In genomic region chr4:99136329-99136728, GRCh38 we compare ENCODE assay signal across 18 cellular contexts. TPM values are rescaled to one million over a fixed set of nuclear protein-coding genes. Genes with fewer than 3 reads are reported as not detected.
DNase-seq lines count a peak whose midpoint lies in the region; ATAC-seq and TF ChIP-seq lines count a peak whose summit lies in the region.
"Had no signal": no experiment of that assay in that cellular context is flagged by ENCODE, and none has a peak within 500 bp of the region (broad histone marks: within the 10 kb centered on the region; RNA-seq: fewer than 3 reads in every experiment).

No MANE protein-coding gene starts in this region.

- no peaks in the 10 kb centered on the region for H3K9me2 ChIP-seq in GM23338 (ENCODE audit: insufficient read depth)

- H3K36me3 ChIP-seq in GM23338 (ENCODE audit: insufficient read depth) (no peaks in the 10 kb centered on the region), right lobe of liver (peaks cover 0 to 76% (median 2%) of the 10 kb centered on the region in 4 donors)
- H3K36me3 ChIP-seq in CD8-positive, alpha-beta memory T cell (ENCODE audit: insufficient read depth, low read length) = no peaks in the 10 kb centered on the region

- H3K27ac ChIP-seq in GM23338 (ENCODE audit: low read depth) = no peak overlapping the region
- peak overlapping the region in 1 of 3 donors; percentile 58 for H3K27ac ChIP-seq in right lobe of liver
- no peak overlapping the region for H3K27ac ChIP-seq in CD8-positive, alpha-beta memory T cell (ENCODE audit: low read depth, low read length)

- H3K4me1 Mint-ChIP-seq in GM23338 = no peaks in the 10 kb centered on the region
- H3K4me1 Mint-ChIP-seq in natural killer cell treated with Interleukin-12 subunit alpha and Interleukin-12 subunit beta and Interleukin-15 and Interleukin-18, amount 100 ng/mL, for 72 hours (ENCODE audit: low read depth in 2 of 2) = no peaks in the 10 kb centered on the region
- H3K4me1 Mint-ChIP-seq in CD8-positive, alpha-beta memory T cell = no peaks in the 10 kb centered on the region
- H3K4me1 Mint-ChIP-seq: CD4-positive, alpha-beta memory T cell had no signal

- no peaks in the 10 kb centered on the region for H4K20me1 ChIP-seq in GM23338 (replicated peaks; ENCODE audit: insufficient read depth)

- H3K9me3 Mint-ChIP-seq in GM23338 = no peaks in the 10 kb centered on the region
- H3K9me3 Mint-ChIP-seq in natural killer cell treated with Interleukin-12 subunit alpha and Interleukin-12 subunit beta and Interleukin-15 and Interleukin-18, amount 100 ng/mL, for 72 hours = no peaks in the 10 kb centered on the region
- no peaks in the 10 kb centered on the region for H3K9me3 Mint-ChIP-seq in CD8-positive, alpha-beta memory T cell
- H3K9me3 Mint-ChIP-seq: CD4-positive, alpha-beta memory T cell had no signal

- H3K4me3 Mint-ChIP-seq in GM23338 = no peak overlapping the region
- no peak overlapping the region for H3K4me3 Mint-ChIP-seq in natural killer cell treated with Interleukin-12 subunit alpha and Interleukin-12 subunit beta and Interleukin-15 and Interleukin-18, amount 100 ng/mL, for 72 hours
- no peak overlapping the region for H3K4me3 Mint-ChIP-seq in CD8-positive, alpha-beta memory T cell
- H3K4me3 Mint-ChIP-seq: CD4-positive, alpha-beta memory T cell had no signal

- DNase-seq in GM23338 (ENCODE audit: low spot score) = peak; percentile 1
- DNase-seq in left lobe of liver (ENCODE audit: low spot score) = no peak
- no peak for DNase-seq in right lobe of liver
- no peak for DNase-seq in natural killer cell treated with Interleukin-12 subunit alpha and Interleukin-12 subunit beta and Interleukin-15 and Interleukin-18, amount 100 ng/mL, for 72 hours (ENCODE audit: low spot score)
- DNase-seq in NCI-H510A (lab: John Stamatoyannopoulos, UW) = no peak
- DNase-seq in CD8-positive, alpha-beta memory T cell = no peak
- DNase-seq: 8988T; C1 segment of cervical spinal cord; CD4-positive, alpha-beta memory T cell; DMS 273 treated with DMSO at 0.1 percent for 48 hours; DMS79; EL; GF-D8; H7; HCEC 1CT had no signal

- H3K36me3 Mint-ChIP-seq in GM23338 (ENCODE audit: low read depth) = no peaks in the 10 kb centered on the region
- H3K36me3 Mint-ChIP-seq in natural killer cell treated with Interleukin-12 subunit alpha and Interleukin-12 subunit beta and Interleukin-15 and Interleukin-18, amount 100 ng/mL, for 72 hours = no peaks in the 10 kb centered on the region
- no peaks in the 10 kb centered on the region for H3K36me3 Mint-ChIP-seq in CD8-positive, alpha-beta memory T cell
- H3K36me3 Mint-ChIP-seq: CD4-positive, alpha-beta memory T cell had no signal

- H3K79me2 ChIP-seq in GM23338 (replicated peaks; ENCODE audit: insufficient read depth) = no peaks in the 10 kb centered on the region

- H3K9me3 ChIP-seq in right lobe of liver = no peaks in the 10 kb centered on the region
- no peaks in the 10 kb centered on the region for H3K9me3 ChIP-seq in CD8-positive, alpha-beta memory T cell (ENCODE audit: low read length)

- CTCF ChIA-PET in CD8-positive, alpha-beta memory T cell (lab: Charles Lee) = no interaction called here

- POLR2A ChIA-PET in CD8-positive, alpha-beta memory T cell (lab: Charles Lee) = no interaction called here

- intact Hi-C loops in right lobe of liver (cut with DNase I) = no loop called here

- H3K27me3 Mint-ChIP-seq in GM23338 (ENCODE audit: insufficient read depth, low read depth, poor library complexity) = no peaks in the 10 kb centered on the region
- H3K27me3 Mint-ChIP-seq in natural killer cell treated with Interleukin-12 subunit alpha and Interleukin-12 subunit beta and Interleukin-15 and Interleukin-18, amount 100 ng/mL, for 72 hours = peaks cover 0 to 6% of the 10 kb centered on the region in 2 donors
- peaks cover 2 to 4% of the 10 kb centered on the region in 2 donors for H3K27me3 Mint-ChIP-seq in CD8-positive, alpha-beta memory T cell

- ATAC-seq in GM23338 = no peak
- ATAC-seq in left lobe of liver = peak; percentile 19
- ATAC-seq in right lobe of liver = peak; percentile 21 to 59 (median 56)
- ATAC-seq in natural killer cell treated with Interleukin-12 subunit alpha and Interleukin-12 subunit beta and Interleukin-15 and Interleukin-18, amount 100 ng/mL, for 72 hours = no peak

- H3F3A ChIP-seq in GM23338 (replicated peaks; ENCODE audit: low read depth) = no peaks in the 10 kb centered on the region

- H3K4me1 ChIP-seq in GM23338 (ENCODE audit: insufficient read depth) = no peaks in the 10 kb centered on the region
- peaks cover 0 to 59% (median 9%) of the 10 kb centered on the region in 4 donors for H3K4me1 ChIP-seq in right lobe of liver
- no peaks in the 10 kb centered on the region for H3K4me1 ChIP-seq in CD8-positive, alpha-beta memory T cell (ENCODE audit: insufficient read depth, low read length)

- TF ChIP-seq POLR2A in right lobe of liver (IDR thresholded peaks at IDR 0.05) = no peak

- H3K4me2 ChIP-seq in GM23338 = no peak overlapping the region

- no peaks in the 10 kb centered on the region for H3K27me3 ChIP-seq in GM23338 (ENCODE audit: insufficient read depth)
- no peaks in the 10 kb centered on the region for H3K27me3 ChIP-seq in right lobe of liver
- no peaks in the 10 kb centered on the region for H3K27me3 ChIP-seq in CD8-positive, alpha-beta memory T cell (ENCODE audit: insufficient read depth, low read length, poor library complexity, severe bottlenecking)

- no peak overlapping the region for H2AFZ ChIP-seq in GM23338

- H3K27ac Mint-ChIP-seq in GM23338 = no peak overlapping the region
- H3K27ac Mint-ChIP-seq in natural killer cell treated with Interleukin-12 subunit alpha and Interleukin-12 subunit beta and Interleukin-15 and Interleukin-18, amount 100 ng/mL, for 72 hours = no peak overlapping the region
- H3K27ac Mint-ChIP-seq in CD8-positive, alpha-beta memory T cell = no peak overlapping the region
- H3K27ac Mint-ChIP-seq: CD4-positive, alpha-beta memory T cell had no signal

- H3K4me3 ChIP-seq in GM23338 = no peak overlapping the region
- H3K4me3 ChIP-seq in right lobe of liver = no peak overlapping the region
- no peak overlapping the region for H3K4me3 ChIP-seq in CD8-positive, alpha-beta memory T cell (ENCODE audit: low read length)

- no peak for TF ChIP-seq CTCF in GM23338 (conservative IDR thresholded peaks at IDR 0.05; ENCODE audit: low read depth in 2 of 2)
- no peak for TF ChIP-seq CTCF in right lobe of liver (IDR thresholded peaks at IDR 0.05)

TF ChIP-seq in GM23338, 12 proteins besides CTCF, POLR2A, EP300 and RAD21:
- TF ChIP-seq EZH2 (IDR thresholded peaks at IDR 0.05; ENCODE audit: low read depth, unreplicated experiment) (no peak), JUNB (IDR thresholded peaks at IDR 0.05; ENCODE audit: unreplicated experiment) (no peak), ZNF114 (CRISPR knock-in tag; IDR thresholded peaks at IDR 0.05) (no peak), ETS1 (IDR thresholded peaks at IDR 0.05) (no peak), REST (IDR thresholded peaks at IDR 0.05; ENCODE audit: unreplicated experiment) (no peak), STAT1 (IDR thresholded peaks at IDR 0.05; ENCODE audit: unreplicated experiment) (no peak)
TF ChIP-seq in GM23338: peak in this region for 0.

RNA-seq across cellular contexts. Expression of gene ADH4, which starts 7.8 kb away (rescaled TPM):
- not detected in 2 replicates for total RNA-seq in GM23338 (2014; rRNA removed; shearing (Covaris generic))
- 0.47 TPM in 1 of 2 replicates, not detected in the other for polyA plus RNA-seq in GM23338 (2016; fragmentation: Nextera tagmentation; extraction: Ambion mirVana)
- 689 TPM for total RNA-seq in left lobe of liver
- 100 to 1,000 TPM; 133 to 957 (median 467) TPM for total RNA-seq in right lobe of liver
- not detected for total RNA-seq in natural killer cell treated with Interleukin-12 subunit alpha and Interleukin-12 subunit beta and Interleukin-15 and Interleukin-18, amount 100 ng/mL, for 72 hours
- not detected for total RNA-seq in CD8-positive, alpha-beta memory T cell
- not detected for polyA plus RNA-seq in CD8-positive, alpha-beta memory T cell
- total RNA-seq: A673; CD4-positive, alpha-beta memory T cell; H1 had no signal
- polyA plus RNA-seq: BJ; CD4-positive, alpha-beta memory T cell; H1 had no signal

RNA-seq across cellular contexts. Expression of gene ADH5, which starts 47.7 kb away (rescaled TPM):
- total RNA-seq in GM23338 (2014; rRNA removed; shearing (Covaris generic)) = 224 and 227 TPM in 2 replicates
- polyA plus RNA-seq in GM23338 (2016; fragmentation: Nextera tagmentation; extraction: Ambion mirVana) = 243 and 250 TPM in 2 replicates
- 155 TPM for total RNA-seq in left lobe of liver
- total RNA-seq in right lobe of liver = 100 to 1,000 TPM; 109 to 170 (median 131) TPM
- total RNA-seq in natural killer cell treated with Interleukin-12 subunit alpha and Interleukin-12 subunit beta and Interleukin-15 and Interleukin-18, amount 100 ng/mL, for 72 hours = 10 to 100 TPM; 53.0 to 62.3 TPM
- total RNA-seq in CD8-positive, alpha-beta memory T cell = 100 to 1,000 TPM; 113 to 116 TPM
- 127 TPM for polyA plus RNA-seq in CD8-positive, alpha-beta memory T cell

Comparison
In these comparisons a context has a peak if more than half of its experiments do, and no peak if none do; other contexts are left out.
1. ATAC-seq: peak in left lobe of liver (single experiment) and right lobe of liver (4 of 4); none in GM23338 (single experiment) and natural killer cell treated with Interleukin-12 subunit alpha and Interleukin-12 subunit beta and Interleukin-15 and Interleukin-18, amount 100 ng/mL, for 72 hours (0 of 2).
2. RNA of gene ADH4, which starts 7.8 kb away (total RNA-seq): 689 TPM in left lobe of liver (single experiment) and 133 to 957 TPM in right lobe of liver; not detected in GM23338, not detected in natural killer cell treated with Interleukin-12 subunit alpha and Interleukin-12 subunit beta and Interleukin-15 and Interleukin-18, amount 100 ng/mL, for 72 hours and not detected in CD8-positive, alpha-beta memory T cell; every median in the first group is over 100 times any median in the second.